In the genomic region with DNA sequence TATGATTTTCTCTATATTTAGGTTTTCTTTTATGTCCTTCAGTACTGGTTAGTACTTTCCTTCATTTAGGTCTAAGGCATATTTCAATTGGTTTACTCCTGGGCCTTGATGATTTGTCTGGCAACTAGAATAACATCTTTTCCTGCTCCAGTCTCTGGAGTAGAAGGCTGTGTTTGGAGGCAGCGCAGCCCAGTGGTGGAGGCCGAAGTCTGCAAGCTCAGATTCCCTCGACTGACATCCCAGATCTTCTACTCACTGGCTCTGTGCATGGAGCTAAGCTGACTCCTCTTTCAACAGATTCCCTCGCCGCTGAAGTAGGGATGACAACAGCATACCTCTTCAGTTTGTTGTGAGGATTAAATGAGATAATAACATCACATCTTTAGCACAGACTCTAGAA, we compare ENCODE assay signal across 8 cellular contexts.
A peak's percentile ranks its signal among the peaks of the same experiment; 100 is the strongest.
DNase-seq lines count a peak whose midpoint lies in the region; ATAC-seq and TF ChIP-seq lines count a peak whose summit lies in the region.

No MANE protein-coding gene starts in this region.

- H3K27me3 ChIP-seq in suprapubic skin: no peaks in the 10 kb centered on the region
- H3K27me3 ChIP-seq in thyroid gland: no peaks in the 10 kb centered on the region

- H3K4me1 ChIP-seq in suprapubic skin: no peaks in the 10 kb centered on the region
- peaks cover under 1 to 9% of the 10 kb centered on the region in 2 donors for H3K4me1 ChIP-seq in thyroid gland

- ATAC-seq in GM19463 (IDR thresholded peaks at IDR 0.05; ENCODE audit: unreplicated experiment) (peak; percentile 75), HG03469 (IDR thresholded peaks at IDR 0.05; ENCODE audit: unreplicated experiment) (no peak)

- intact Hi-C loops in thyroid gland (cut with DNase I): no loop called here

- peak; percentile 60 for TF ChIP-seq CTCF in fibroblast of mammary gland (conservative IDR thresholded peaks at IDR 0.05; ENCODE audit: control insufficient read depth, insufficient read depth, low read depth, low read length)
- no peak for TF ChIP-seq CTCF in suprapubic skin (IDR thresholded peaks at IDR 0.05)
- TF ChIP-seq CTCF in thyroid gland (IDR thresholded peaks at IDR 0.05): peak in 1 of 6 experiments; percentile 9

- H3K27ac ChIP-seq in suprapubic skin: no peak overlapping the region
- H3K27ac ChIP-seq in thyroid gland: no peak overlapping the region

- 66% methylated on average over 5 of the region's 5 CpGs for WGBS in suprapubic skin
- WGBS in thyroid gland, 2 donors: 66 to 76% methylated on average over 5 of the region's 5 CpGs

- TF ChIP-seq EP300 in suprapubic skin (IDR thresholded peaks at IDR 0.05): no peak

- DNase-seq in Ammon's horn (ENCODE audit: low spot score) (peak; percentile 25), NCI-H748 (lab: John Stamatoyannopoulos, UW; ENCODE audit: unreplicated experiment) (peak; percentile 67), fibroblast of mammary gland (ENCODE audit: low read depth) (peak; percentile 51), stromal cell of bone marrow (ENCODE audit: low read depth) (peak; percentile 18), suprapubic skin (ENCODE audit: low spot score in 2 of 2) (no peak), thyroid gland (no peak)

- no peak for TF ChIP-seq POLR2A in suprapubic skin (IDR thresholded peaks at IDR 0.05)
- TF ChIP-seq POLR2A in thyroid gland (IDR thresholded peaks at IDR 0.05): no peak

- H3K4me3 ChIP-seq in fibroblast of mammary gland (ENCODE audit: control insufficient read depth, low read depth, low read length): no peak overlapping the region
- H3K4me3 ChIP-seq in suprapubic skin: no peak overlapping the region
- H3K4me3 ChIP-seq in thyroid gland (replicated peaks in 1 of 3): no peak overlapping the region

- H3K36me3 ChIP-seq in suprapubic skin: no peaks in the 10 kb centered on the region
- no peaks in the 10 kb centered on the region for H3K36me3 ChIP-seq in thyroid gland

- no peaks in the 10 kb centered on the region for H3K9me3 ChIP-seq in suprapubic skin
- no peaks in the 10 kb centered on the region for H3K9me3 ChIP-seq in thyroid gland

Comparison
In these comparisons a context has a peak if more than half of its experiments do, and no peak if none do; other contexts are left out.
1. DNase-seq: peak in Ammon's horn (single experiment), NCI-H748 (single experiment), fibroblast of mammary gland (single experiment) and stromal cell of bone marrow (single experiment); none in suprapubic skin (0 of 2) and thyroid gland (0 of 2).